Comparison of ENCODE assay signal across 17 cellular contexts in genomic region chr16:68646948-68647659, GRCh38. TPM values are rescaled to one million over a fixed set of nuclear protein-coding genes. Genes with fewer than 3 reads are reported as not detected.
DNase-seq lines count a peak whose midpoint lies in the region; ATAC-seq and TF ChIP-seq lines count a peak whose summit lies in the region.
"Had no signal": no experiment of that assay in that cellular context is flagged by ENCODE, and none has a peak within 500 bp of the region (broad histone marks: within the 10 kb centered on the region; RNA-seq: fewer than 3 reads in every experiment).

No MANE protein-coding gene starts in this region.

- H3K9me3 ChIP-seq in NT2/D1 (ENCODE audit: insufficient read depth, low read length): no peaks in the 10 kb centered on the region
- H3K9me3 ChIP-seq: psoas muscle, thyroid gland had no signal

- H3K4me3 Mint-ChIP-seq in activated naive CD4-positive, alpha-beta T cell treated with anti-CD3 and anti-CD28 coated beads for 36 hours: peak overlapping the region; percentile 69
- H3K4me3 Mint-ChIP-seq: activated B cell treated with CpG ODN at 0.5 μM for 24 hours; activated naive CD8-positive, alpha-beta T cell treated with anti-CD3 and anti-CD28 coated beads, Interleukin-2, amount 10 ng/mL, durations not matched to agents 7 days and 5 days; CD8-positive, alpha-beta T cell had no signal

- peak overlapping the region; percentile 92 for H3K9ac ChIP-seq in NT2/D1 (ENCODE audit: insufficient read length, low read depth)

- H3K27me3 Mint-ChIP-seq in activated naive CD4-positive, alpha-beta T cell treated with anti-CD3 and anti-CD28 coated beads for 36 hours (ENCODE audit: low read depth): peaks cover 68% of the 10 kb centered on the region

- H3K36me3 Mint-ChIP-seq in activated naive CD4-positive, alpha-beta T cell treated with anti-CD3 and anti-CD28 coated beads for 36 hours (ENCODE audit: low read depth): no peaks in the 10 kb centered on the region
- H3K36me3 Mint-ChIP-seq: activated naive CD8-positive, alpha-beta T cell treated with anti-CD3 and anti-CD28 coated beads, Interleukin-2, amount 10 ng/mL, durations not matched to agents 7 days and 5 days; CD8-positive, alpha-beta T cell had no signal

- no peak overlapping the region for H3K27ac Mint-ChIP-seq in activated naive CD4-positive, alpha-beta T cell treated with anti-CD3 and anti-CD28 coated beads for 36 hours
- H3K27ac Mint-ChIP-seq: activated B cell treated with CpG ODN at 0.5 μM for 24 hours; activated naive CD8-positive, alpha-beta T cell treated with anti-CD3 and anti-CD28 coated beads, Interleukin-2, amount 10 ng/mL, durations not matched to agents 7 days and 5 days; CD8-positive, alpha-beta T cell had no signal

- no peak for TF ChIP-seq CTCF in epithelial cell of proximal tubule (conservative IDR thresholded peaks at IDR 0.05; ENCODE audit: low read depth, low read length)
- TF ChIP-seq CTCF in GM13977 (IDR thresholded peaks at IDR 0.05; ENCODE audit: extremely low read depth, insufficient read depth, missing control alignments): no peak

- no peak for ATAC-seq in GM18909 (IDR thresholded peaks at IDR 0.05; ENCODE audit: poor library complexity, unreplicated experiment)
- ATAC-seq: CD8-positive, alpha-beta T cell; psoas muscle had no signal

- peak overlapping the region; percentile 91 for H3K4me3 ChIP-seq in NT2/D1 (ENCODE audit: insufficient read length, low read depth)
- peak overlapping the region; percentile 57 for H3K4me3 ChIP-seq in epithelial cell of proximal tubule (ENCODE audit: low read depth, low read length)
- H3K4me3 ChIP-seq: psoas muscle, thyroid gland had no signal

- intact Hi-C loops in activated naive CD4-positive, alpha-beta T cell treated with anti-CD3 and anti-CD28 coated beads for 36 hours (cut with micrococcal nuclease): loop anchor here (1.0 to 10.0 kb wide), 4 partner anchors 14 to 562 kb away; partner anchors contain the start of gene NFATC3

- H3K4me1 Mint-ChIP-seq in activated naive CD4-positive, alpha-beta T cell treated with anti-CD3 and anti-CD28 coated beads for 36 hours (ENCODE audit: low read depth): peaks cover 30% of the 10 kb centered on the region

- H3K36me3 ChIP-seq in NT2/D1 (ENCODE audit: insufficient read depth, insufficient read length, low read length): peaks cover 5% of the 10 kb centered on the region
- H3K36me3 ChIP-seq: thyroid gland had no signal

- H3K27me3 ChIP-seq in NT2/D1 (ENCODE audit: insufficient read depth, insufficient read length): peaks cover 3% of the 10 kb centered on the region
- H3K27me3 ChIP-seq: thyroid gland had no signal

- no peaks in the 10 kb centered on the region for H3K9me3 Mint-ChIP-seq in activated naive CD4-positive, alpha-beta T cell treated with anti-CD3 and anti-CD28 coated beads for 36 hours
- H3K9me3 Mint-ChIP-seq: activated B cell treated with CpG ODN at 0.5 μM for 24 hours; activated naive CD8-positive, alpha-beta T cell treated with anti-CD3 and anti-CD28 coated beads, Interleukin-2, amount 10 ng/mL, durations not matched to agents 7 days and 5 days; CD8-positive, alpha-beta T cell had no signal

- in situ Hi-C loops in GM13977 (cut with MboI; ENCODE audit: low pct_unique_long_range_greater_than_20kb, low sequenced_read_pairs, unreplicated experiment): no loop called here

- CTCF ChIA-PET in activated naive CD4-positive, alpha-beta T cell treated with anti-CD3 and anti-CD28 coated beads for 36 hours (lab: Charles Lee): interaction anchor here (1.4 to 2.4 kb wide), 3 partner anchors 14 to 119 kb away, joined by 3 to 8 read pairs (median 7); no protein-coding TSS in a partner anchor

- H3K4me1 ChIP-seq in NT2/D1 (ENCODE audit: insufficient read depth, insufficient read length): peaks cover 6% of the 10 kb centered on the region

- peak; percentile 70 for DNase-seq in activated naive CD4-positive, alpha-beta T cell treated with anti-CD3 and anti-CD28 coated beads for 36 hours
- DNase-seq in activated naive CD4-positive, alpha-beta T cell treated with Interleukin-2 at 50 U/mL for 16 hours: no peak
- DNase-seq in NT2/D1 (ENCODE audit: low read depth, low spot score) (no peak), epithelial cell of proximal tubule (ENCODE audit: low read depth) (no peak), renal cortical epithelial cell (ENCODE audit: low read depth) (peak; percentile 82), OCI-M2 (lab: John Stamatoyannopoulos, UW; ENCODE audit: unreplicated experiment) (no peak), GM13977 (ENCODE audit: low spot score) (no peak)
- DNase-seq: activated B cell treated with CpG ODN at 0.5 μM for 24 hours; activated CD8-positive, alpha-beta memory T cell treated with anti-CD3 and anti-CD28 coated beads, Interleukin-2, amount 50 U/mL, for 48 hours; activated naive CD8-positive, alpha-beta T cell treated with anti-CD3 and anti-CD28 coated beads, Interleukin-2, amount 10 ng/mL, durations not matched to agents 7 days and 5 days; CD8-positive, alpha-beta T cell; glutamatergic neuron; NCI-H510A; psoas muscle; thyroid gland had no signal

RNA-seq across cellular contexts. Expression of gene CDH3, which starts 2.0 kb away (rescaled TPM):
- total RNA-seq in activated naive CD4-positive, alpha-beta T cell treated with anti-CD3 and anti-CD28 coated beads for 36 hours: 10 to 100 TPM; 20.1 to 23.3 TPM
- total RNA-seq in epithelial cell of proximal tubule: 91.2 and 174 TPM in 2 replicates
- total RNA-seq in renal cortical epithelial cell: 132 and 198 TPM in 2 replicates
- total RNA-seq: activated B cell treated with CpG ODN at 0.5 μM for 24 hours, LHCN-M2, psoas muscle had no signal

Comparison
In these comparisons a context has a peak if more than half of its experiments do, and no peak if none do; other contexts are left out.
1. DNase-seq: peak in activated naive CD4-positive, alpha-beta T cell treated with anti-CD3 and anti-CD28 coated beads for 36 hours (single experiment) and renal cortical epithelial cell (single experiment); none in activated naive CD4-positive, alpha-beta T cell treated with Interleukin-2 at 50 U/mL for 16 hours (single experiment), NT2/D1 (single experiment), epithelial cell of proximal tubule (single experiment), OCI-M2 (single experiment) and GM13977 (single experiment).